10 cellular contexts compared by ENCODE assay signal in genomic region chr2:223460774-223461211, GRCh38.
DNase-seq lines count a peak whose midpoint lies in the region; ATAC-seq and TF ChIP-seq lines count a peak whose summit lies in the region.
"Had no signal": no experiment of that assay in that cellular context is flagged by ENCODE, and none has a peak within 500 bp of the region (broad histone marks: within the 10 kb centered on the region; RNA-seq: fewer than 3 reads in every experiment).

No MANE protein-coding gene starts in this region.

- peak overlapping the region; percentile 77 for H3K27ac ChIP-seq in ACC112 (ENCODE audit: low read depth, low read length)
- H3K27ac ChIP-seq in HEK293 (ENCODE audit: extremely low read depth, low read depth, low read length) = no peak overlapping the region
- peak overlapping the region; percentile 51 for H3K27ac ChIP-seq in fibroblast of lung (ENCODE audit: insufficient read depth, low read length)

- no peak for ATAC-seq in mucosa of descending colon
- ATAC-seq: naive thymus-derived CD8-positive, alpha-beta T cell had no signal

- H3K4me3 ChIP-seq in ACC112 (ENCODE audit: low read depth, low read length) (peak overlapping the region; percentile 6; the same call in 1 of the 2 replicates), HEK293 (ENCODE audit: low read depth, low read length) (no peak overlapping the region), fibroblast of lung (replicated peaks in 1 of 4; ENCODE audit: control extremely low read depth in 1 of 4, insufficient read depth in 1 of 4, low read depth in 3 of 4, low read length in 4 of 4) (peak overlapping the region in 1 of 4 experiments; percentile 14), mucosa of descending colon (no peak overlapping the region)

- H3K9me3 ChIP-seq in HEK293 (ENCODE audit: control insufficient read depth, insufficient read depth, low read depth, low read length) = no peaks in the 10 kb centered on the region
- H3K9me3 ChIP-seq in fibroblast of lung (ENCODE audit: control insufficient read depth, insufficient read depth, low read depth, low read length) = no peaks in the 10 kb centered on the region
- no peaks in the 10 kb centered on the region for H3K9me3 ChIP-seq in mucosa of descending colon

- peak overlapping the region; percentile 71 for H3K4me2 ChIP-seq in fibroblast of lung (ENCODE audit: extremely low read depth, insufficient read depth, low read length)

- H3K9ac ChIP-seq in fibroblast of lung (ENCODE audit: insufficient read depth, low read length) = no peak overlapping the region

- no peaks in the 10 kb centered on the region for H3K79me2 ChIP-seq in ACC112 (ENCODE audit: control insufficient read depth, insufficient read depth, low read length, unreplicated experiment)
- no peaks in the 10 kb centered on the region for H3K79me2 ChIP-seq in fibroblast of lung (ENCODE audit: control insufficient read depth, insufficient read depth, low read length)

- H3K27me3 ChIP-seq in ACC112 (ENCODE audit: insufficient read depth, low read length) (no peaks in the 10 kb centered on the region), fibroblast of lung (ENCODE audit: control insufficient read depth, insufficient read depth, low read length) (no peaks in the 10 kb centered on the region)

- POLR2A ChIA-PET in HEK293 (lab: Yijun Ruan, JAX) = no interaction called here

- intact Hi-C loops in cardiac septum (cut with DNase I) = loop anchor here (10.0 kb wide), 2 partner anchors 416 to 486 kb away; no protein-coding TSS in a partner anchor
- intact Hi-C loops in mucosa of descending colon (cut with DNase I, micrococcal nuclease) = no loop called here

- no peak for TF ChIP-seq CTCF in HEK293 (tag by site-specific recombination; IDR thresholded peaks at IDR 0.05)
- no peak for TF ChIP-seq CTCF in fibroblast of lung (conservative IDR thresholded peaks at IDR 0.05 in 1 of 2, IDR thresholded peaks at IDR 0.05 in 1 of 2; ENCODE audit: low read depth in 1 of 2, low read length in 2 of 2)
- TF ChIP-seq CTCF in mucosa of descending colon (IDR thresholded peaks at IDR 0.05) = no peak

- H2AFZ ChIP-seq in ACC112 (ENCODE audit: low read length, unreplicated experiment) (no peak overlapping the region), fibroblast of lung (ENCODE audit: low read length) (peak overlapping the region; percentile 53)

- CTCF ChIA-PET in HEK293 (lab: Yijun Ruan, JAX) = interaction anchor here (0.7 to 2.8 kb wide), 5 partner anchors 77 to 388 kb away, joined by 3 to 9 read pairs (median 4); partner anchors contain the start of gene SCG2

- peak; percentile 48 for DNase-seq in NOMO-1 treated with dmso at 0.1 percent for 144 hours (lab: John Stamatoyannopoulos, UW; ENCODE audit: unreplicated experiment)
- DNase-seq in fibroblast of lung (ENCODE audit: low read depth in 2 of 2) = peak; percentile 64 to 76
- no peak for DNase-seq in cardiac septum (ENCODE audit: low spot score)
- DNase-seq in RPMI8226 = no peak
- DNase-seq in mucosa of descending colon = no peak
- no peak for DNase-seq in activated CD4-positive, alpha-beta T cell treated with anti-CD3 and anti-CD28 coated beads, Interleukin-2, amount 50 U/mL, for 4 hours
- DNase-seq: naive thymus-derived CD8-positive, alpha-beta T cell; NCI-H1436 treated with DMSO at 0.1 percent for 48 hours had no signal

- H4K20me1 ChIP-seq in fibroblast of lung (ENCODE audit: control insufficient read depth, extremely low read depth, insufficient read depth, low read length) = no peaks in the 10 kb centered on the region

- H3K4me1 ChIP-seq in ACC112 (ENCODE audit: control insufficient read depth, insufficient read depth, low read length, unreplicated experiment) = peaks cover 37% of the 10 kb centered on the region
- H3K4me1 ChIP-seq in HEK293 (ENCODE audit: control insufficient read depth, insufficient read depth, low read length) = no peaks in the 10 kb centered on the region
- H3K4me1 ChIP-seq in fibroblast of lung (ENCODE audit: control insufficient read depth, extremely low read depth, insufficient read depth, low read length) = peaks cover 5% of the 10 kb centered on the region
- no peaks in the 10 kb centered on the region for H3K4me1 ChIP-seq in mucosa of descending colon (ENCODE audit: low read depth)

- H3K36me3 ChIP-seq in ACC112 (ENCODE audit: insufficient read depth, low read length) = no peaks in the 10 kb centered on the region
- no peaks in the 10 kb centered on the region for H3K36me3 ChIP-seq in HEK293 (ENCODE audit: control insufficient read depth in 2 of 2, insufficient read depth in 1 of 2, low read length in 2 of 2)
- H3K36me3 ChIP-seq in fibroblast of lung (ENCODE audit: control insufficient read depth, insufficient read depth, low read length) = no peaks in the 10 kb centered on the region
- no peaks in the 10 kb centered on the region for H3K36me3 ChIP-seq in mucosa of descending colon (ENCODE audit: low read depth)

TF ChIP-seq in HEK293, 187 proteins besides CTCF, POLR2A, EP300 and RAD21:
- TF ChIP-seq ZNF626 (tag by site-specific recombination; IDR thresholded peaks at IDR 0.05) = no peak
- no peak for TF ChIP-seq ATF2 (tag by site-specific recombination; IDR thresholded peaks at IDR 0.05; ENCODE audit: low read depth)
- TF ChIP-seq, protein P1, sequence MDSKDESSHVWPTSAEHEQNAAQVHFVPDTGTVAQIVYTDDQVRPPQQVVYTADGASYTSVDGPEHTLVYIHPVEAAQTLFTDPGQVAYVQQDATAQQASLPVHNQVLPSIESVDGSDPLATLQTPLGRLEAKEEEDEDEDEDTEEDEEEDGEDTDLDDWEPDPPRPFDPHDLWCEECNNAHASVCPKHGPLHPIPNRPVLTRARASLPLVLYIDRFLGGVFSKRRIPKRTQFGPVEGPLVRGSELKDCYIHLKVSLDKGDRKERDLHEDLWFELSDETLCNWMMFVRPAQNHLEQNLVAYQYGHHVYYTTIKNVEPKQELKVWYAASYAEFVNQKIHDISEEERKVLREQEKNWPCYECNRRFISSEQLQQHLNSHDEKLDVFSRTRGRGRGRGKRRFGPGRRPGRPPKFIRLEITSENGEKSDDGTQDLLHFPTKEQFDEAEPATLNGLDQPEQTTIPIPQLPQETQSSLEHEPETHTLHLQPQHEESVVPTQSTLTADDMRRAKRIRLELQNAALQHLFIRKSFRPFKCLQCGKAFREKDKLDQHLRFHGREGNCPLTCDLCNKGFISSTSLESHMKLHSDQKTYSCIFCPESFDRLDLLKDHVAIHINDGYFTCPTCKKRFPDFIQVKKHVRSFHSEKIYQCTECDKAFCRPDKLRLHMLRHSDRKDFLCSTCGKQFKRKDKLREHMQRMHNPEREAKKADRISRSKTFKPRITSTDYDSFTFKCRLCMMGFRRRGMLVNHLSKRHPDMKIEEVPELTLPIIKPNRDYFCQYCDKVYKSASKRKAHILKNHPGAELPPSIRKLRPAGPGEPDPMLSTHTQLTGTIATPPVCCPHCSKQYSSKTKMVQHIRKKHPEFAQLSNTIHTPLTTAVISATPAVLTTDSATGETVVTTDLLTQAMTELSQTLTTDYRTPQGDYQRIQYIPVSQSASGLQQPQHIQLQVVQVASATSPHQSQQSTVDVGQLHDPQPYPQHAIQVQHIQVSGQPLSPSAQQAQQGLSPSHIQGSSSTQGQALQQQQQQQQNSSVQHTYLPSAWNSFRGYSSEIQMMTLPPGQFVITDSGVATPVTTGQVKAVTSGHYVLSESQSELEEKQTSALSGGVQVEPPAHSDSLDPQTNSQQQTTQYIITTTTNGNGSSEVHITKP (tag by site-specific recombination; IDR thresholded peaks at IDR 0.05) = 0 out of 2 replicates have a peak, but pooled peaks have one; percentile 11

Comparison
In these comparisons a context has a peak if more than half of its experiments do, and no peak if none do; other contexts are left out.
1. DNase-seq: peak in NOMO-1 treated with dmso at 0.1 percent for 144 hours (single experiment) and fibroblast of lung (2 of 2); none in cardiac septum (single experiment), RPMI8226 (single experiment), mucosa of descending colon (0 of 3) and activated CD4-positive, alpha-beta T cell treated with anti-CD3 and anti-CD28 coated beads, Interleukin-2, amount 50 U/mL, for 4 hours (0 of 2).